ENCODE assay signal across 30 cellular contexts in the genomic region with DNA sequence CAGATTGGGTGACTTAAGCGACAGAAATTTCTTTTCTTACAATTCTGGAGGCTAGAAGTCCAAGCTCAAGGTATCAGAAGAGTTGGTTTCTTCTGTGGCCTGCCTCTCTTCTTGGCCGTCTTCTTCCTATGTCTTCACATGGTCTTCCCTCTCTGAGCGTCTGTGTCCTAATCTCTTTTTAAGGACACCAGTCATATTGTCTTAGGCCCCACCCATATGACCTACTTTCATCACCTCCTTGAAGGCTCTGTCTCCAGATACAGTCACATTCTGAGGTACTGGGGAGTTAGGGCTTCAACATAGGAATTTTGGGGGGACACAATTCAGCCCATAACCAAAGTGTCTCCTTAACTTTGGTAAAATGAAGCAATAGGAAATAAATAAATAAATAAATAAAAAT.
"Had no signal": no experiment of that assay in that cellular context is flagged by ENCODE, and none has a peak within 500 bp of the region (broad histone marks: within the 10 kb centered on the region; RNA-seq: fewer than 3 reads in every experiment).

No MANE protein-coding gene starts in this region.

- H3K9ac ChIP-seq: parathyroid adenoma had no signal

- H3K9me3 ChIP-seq: heart left ventricle, psoas muscle, sigmoid colon, thyroid gland, upper lobe of left lung had no signal

- H3K79me2 ChIP-seq: parathyroid adenoma had no signal

- H3K27me3 ChIP-seq: brain microvascular endothelial cell, thyroid gland, upper lobe of left lung had no signal

- ATAC-seq: activated CD4-positive, CD25-positive, alpha-beta regulatory T cell treated with anti-CD3 and anti-CD28 coated beads, Interleukin-2, amount 50 U/mL, for 24 hours; esophagus mucosa; psoas muscle; stimulated activated memory B cell treated with anti-CD40 and anti-IgM and Interleukin-4, amounts not matched to agents 10 μg/mL and 1 μg/mL and 100 μg/mL, for 72 hours; stimulated activated naive CD8-positive, alpha-beta T cell treated with anti-CD3 and anti-CD28 coated beads, Interleukin-15, amount 100 ng/mL, for 72 hours had no signal

- H3K36me3 ChIP-seq: brain microvascular endothelial cell, heart left ventricle, sigmoid colon, thyroid gland, upper lobe of left lung, WERI-Rb-1 had no signal

- H3K4me3 ChIP-seq: coronary artery, dorsolateral prefrontal cortex, heart left ventricle, psoas muscle, sigmoid colon, thyroid gland, upper lobe of left lung had no signal

- H3K27ac ChIP-seq: brain microvascular endothelial cell, coronary artery, heart left ventricle, parathyroid adenoma, psoas muscle, sigmoid colon, thyroid gland, upper lobe of left lung had no signal

- FAIRE-seq: astrocyte, endothelial cell of umbilical vein, small intestine, TTC549 had no signal

- DNase-seq: activated CD4-positive, alpha-beta memory T cell treated with anti-CD3 and anti-CD28 coated beads, Interleukin-2, amount 10 ng/mL, durations not matched to agents 7 days and 5 days; activated CD4-positive, alpha-beta T cell treated with anti-CD3 and anti-CD28 coated beads, Interleukin-2, amount 10 ng/mL, durations not matched to agents 7 days and 5 days; activated gamma-delta T cell treated with Interleukin-2 at 50 U/mL for 16 hours; activated naive CD4-positive, alpha-beta T cell treated with anti-CD3 and anti-CD28 coated beads, Interleukin-2, amount 50 U/mL, for 16 hours; activated T-cell treated with anti-CD3 and anti-CD28 coated beads, Interleukin-2, amount 50 U/mL, for 1 hour; amniotic stem cell; brain microvascular endothelial cell; effector memory CD4-positive, alpha-beta T cell; foreskin fibroblast; heart left ventricle; naive B cell; psoas muscle; sigmoid colon; small intestine; stimulated activated CD4-positive, alpha-beta T cell treated with anti-CD3 and anti-CD28 coated beads, Interleukin-4, amount 100 ng/mL, for 24 hours; stimulated activated naive CD8-positive, alpha-beta T cell treated with anti-CD3 and anti-CD28 coated beads, Interleukin-15, amount 100 ng/mL, for 72 hours; substantia nigra; T-helper 9 cell; thyroid gland; upper lobe of left lung had no signal

- H3K4me1 ChIP-seq: psoas muscle, sigmoid colon, thyroid gland had no signal
